10 cellular contexts compared by ENCODE assay signal in the genomic region with DNA sequence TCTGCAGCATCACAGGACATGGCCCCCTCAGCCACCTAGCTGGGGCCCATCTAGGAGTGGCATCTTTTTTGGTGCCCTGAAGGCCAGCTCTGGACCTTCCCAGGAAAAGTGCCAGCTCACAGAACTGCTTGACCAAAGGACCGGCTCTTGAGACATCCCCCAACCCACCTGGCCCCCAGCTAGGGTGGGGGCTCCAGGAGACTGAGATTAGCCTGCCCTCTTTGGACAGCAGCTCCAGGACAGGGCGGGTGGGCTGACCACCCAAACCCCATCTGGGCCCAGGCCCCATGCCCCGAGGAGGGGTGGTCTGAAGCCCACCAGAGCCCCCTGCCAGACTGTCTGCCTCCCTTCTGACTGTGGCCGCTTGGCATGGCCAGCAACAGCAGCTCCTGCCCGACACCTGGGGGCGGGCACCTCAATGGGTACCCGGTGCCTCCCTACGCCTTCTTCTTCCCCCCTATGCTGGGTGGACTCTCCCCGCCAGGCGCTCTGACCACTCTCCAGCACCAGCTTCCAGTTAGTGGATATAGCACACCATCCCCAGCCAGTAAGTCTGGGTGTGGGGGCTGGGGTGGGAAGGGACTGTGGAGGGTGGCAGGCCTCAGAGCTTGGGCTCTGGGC. TPM values are rescaled to one million over a fixed set of nuclear protein-coding genes. Genes with fewer than 3 reads are reported as not detected.
DNase-seq lines count a peak whose midpoint lies in the region; ATAC-seq and TF ChIP-seq lines count a peak whose summit lies in the region.
"Had no signal": no experiment of that assay in that cellular context is flagged by ENCODE, and none has a peak within 500 bp of the region (broad histone marks: within the 10 kb centered on the region; RNA-seq: fewer than 3 reads in every experiment).

No MANE protein-coding gene starts in this region.

- H3K27ac ChIP-seq in breast epithelium: peak overlapping the region; percentile 81 to 95
- H3K27ac ChIP-seq in colonic mucosa: peak overlapping the region; percentile 57
- H3K27ac ChIP-seq in vagina: peak overlapping the region; percentile 81
- H3K27ac ChIP-seq in smooth muscle cell (ENCODE audit: low read depth): no peak overlapping the region

- H3K27ac Mint-ChIP-seq in MCF 10A (ENCODE audit: low read depth, unreplicated experiment): no peak overlapping the region
- peak overlapping the region; percentile 11 to 67 for H3K27ac Mint-ChIP-seq in natural killer cell

- no peak for TF ChIP-seq POLR2A in breast epithelium (IDR thresholded peaks at IDR 0.05)
- TF ChIP-seq POLR2A in vagina (IDR thresholded peaks at IDR 0.05): no peak

- H3K9ac ChIP-seq in colonic mucosa (ENCODE audit: low read depth in 2 of 2, low read length in 2 of 2) (no peak overlapping the region), smooth muscle cell (ENCODE audit: low read depth) (no peak overlapping the region)

- H3K4me1 Mint-ChIP-seq in MCF 10A (ENCODE audit: insufficient read depth, unreplicated experiment) (peaks cover 53% of the 10 kb centered on the region), natural killer cell (peaks cover 57 to 68% of the 10 kb centered on the region in 2 donors)

- no peak for DNase-seq in breast epithelium (ENCODE audit: low spot score in 2 of 2)
- DNase-seq in MCF 10A (ENCODE audit: unreplicated experiment): no peak
- DNase-seq in colonic mucosa: no peak
- DNase-seq in natural killer cell: no peak
- no peak for DNase-seq in vagina (ENCODE audit: extremely low spot score in 2 of 2)
- DNase-seq in activated CD4-positive, CD25-positive, alpha-beta regulatory T cell (lab: John Stamatoyannopoulos, UW): no peak
- DNase-seq in kidney glomerular epithelial cell (lab: John Stamatoyannopoulos, UW): no peak
- no peak for DNase-seq in smooth muscle cell (lab: John Stamatoyannopoulos, UW; ENCODE audit: unreplicated experiment)

- intact Hi-C loops in breast epithelium (cut with DNase I; ENCODE audit: low total_unique reads) (no loop called here), MCF 10A (cut with micrococcal nuclease) (no loop called here), colonic mucosa (cut with DNase I) (no loop called here), natural killer cell (cut with micrococcal nuclease) (no loop called here), vagina (cut with DNase I) (no loop called here)

- H3K4me3 ChIP-seq in breast epithelium (peak overlapping the region in 1 of 3 donors; percentile 56), colonic mucosa (no peak overlapping the region), vagina (no peak overlapping the region), smooth muscle cell (no peak overlapping the region)

- no peaks in the 10 kb centered on the region for H3F3A ChIP-seq in smooth muscle cell (ENCODE audit: low read depth)

- H3K27me3 Mint-ChIP-seq in MCF 10A (ENCODE audit: insufficient read depth, unreplicated experiment) (no peaks in the 10 kb centered on the region), natural killer cell (ENCODE audit: low read depth in 2 of 2) (no peaks in the 10 kb centered on the region)

- H3K9me3 Mint-ChIP-seq in MCF 10A (ENCODE audit: unreplicated experiment): no peaks in the 10 kb centered on the region
- H3K9me3 Mint-ChIP-seq in natural killer cell: no peaks in the 10 kb centered on the region

- H3K4me1 ChIP-seq in breast epithelium (peaks cover 68 to 87% of the 10 kb centered on the region in 2 donors), colonic mucosa (peaks cover 51% of the 10 kb centered on the region), vagina (peaks cover 100% of the 10 kb centered on the region), smooth muscle cell (ENCODE audit: low read depth) (peaks cover 9% of the 10 kb centered on the region)

- H3K27me3 ChIP-seq in breast epithelium (no peaks in the 10 kb centered on the region), colonic mucosa (no peaks in the 10 kb centered on the region), vagina (no peaks in the 10 kb centered on the region), smooth muscle cell (ENCODE audit: low read depth) (no peaks in the 10 kb centered on the region)

- no peak overlapping the region for H3K4me3 Mint-ChIP-seq in MCF 10A (ENCODE audit: unreplicated experiment)
- peak overlapping the region; percentile 37 for H3K4me3 Mint-ChIP-seq in natural killer cell

- no TSS peak for BruUV-seq in MCF 10A (replicated peaks; lab: Mats Ljungman, UMichigan)

- peaks cover 54% of the 10 kb centered on the region for H3K79me2 ChIP-seq in smooth muscle cell (ENCODE audit: low read depth)

- CTCF ChIA-PET in MCF 10A (lab: Yijun Ruan, JAX): interaction anchor here (0.7 to 1.7 kb wide), 5 partner anchors 12 to 50 kb away, joined by 3 to 5 read pairs (median 4); no protein-coding TSS in a partner anchor

- H3K36me3 ChIP-seq in breast epithelium (no peaks in the 10 kb centered on the region), colonic mucosa (no peaks in the 10 kb centered on the region), vagina (no peaks in the 10 kb centered on the region), smooth muscle cell (ENCODE audit: low read depth) (no peaks in the 10 kb centered on the region)

- no peaks in the 10 kb centered on the region for H3K9me3 ChIP-seq in breast epithelium
- H3K9me3 ChIP-seq in colonic mucosa: no peaks in the 10 kb centered on the region
- H3K9me3 ChIP-seq in vagina: no peaks in the 10 kb centered on the region
- no peaks in the 10 kb centered on the region for H3K9me3 ChIP-seq in smooth muscle cell (replicated peaks; ENCODE audit: low read depth)

- peaks cover 93% of the 10 kb centered on the region for H4K20me1 ChIP-seq in smooth muscle cell (ENCODE audit: low read depth)

- POLR2A ChIA-PET in MCF 10A (lab: Yijun Ruan, JAX): interaction anchor here (0.6 to 1.5 kb wide), 8 partner anchors 8 to 86 kb away, joined by 3 to 5 read pairs (median 3); partner anchors contain the start of gene CDC6

- WGBS in smooth muscle cell (ENCODE audit: low lambda C conversion rate): 96% methylated on average over 10 of the region's 10 CpGs

- no peak for ATAC-seq in natural killer cell

- no peak overlapping the region for H3K4me2 ChIP-seq in smooth muscle cell

- H3K36me3 Mint-ChIP-seq in MCF 10A (ENCODE audit: insufficient read depth, unreplicated experiment) (peaks cover 8% of the 10 kb centered on the region), natural killer cell (no peaks in the 10 kb centered on the region)

- H2AFZ ChIP-seq in smooth muscle cell (ENCODE audit: low read depth): no peak overlapping the region

- TF ChIP-seq CTCF in breast epithelium (IDR thresholded peaks at IDR 0.05): no peak
- TF ChIP-seq CTCF in MCF 10A (IDR thresholded peaks at IDR 0.05; ENCODE audit: unreplicated experiment): no peak
- TF ChIP-seq CTCF in colonic mucosa (IDR thresholded peaks at IDR 0.05): no peak
- TF ChIP-seq CTCF in natural killer cell (IDR thresholded peaks at IDR 0.05): no peak
- TF ChIP-seq CTCF in vagina (IDR thresholded peaks at IDR 0.05): no peak
- TF ChIP-seq CTCF in smooth muscle cell (IDR thresholded peaks at IDR 0.05; ENCODE audit: borderline replicate concordance, insufficient read depth, poor library complexity, severe bottlenecking): no peak

RNA-seq across cellular contexts. Expression of gene RARA, which starts 22.0 kb away (rescaled TPM):
- total RNA-seq in breast epithelium (10 to 100 TPM; 14.2 to 31.2 (median 25.2) TPM), MCF 10A (2022) (12.2 and 12.6 TPM in 2 replicates), colonic mucosa (10 to 100 TPM; 25.6 to 46.7 TPM), natural killer cell (10 to 100 TPM; 75.9 to 94.6 (median 79.1) TPM), vagina (58.9 TPM), smooth muscle cell (13.6 and 22.5 TPM in 2 replicates)
- 21.6 and 22.1 TPM in 2 replicates for polyA plus RNA-seq in smooth muscle cell

RNA-seq across cellular contexts. Expression of gene GJD3, which starts 33.6 kb away (rescaled TPM):
- total RNA-seq in breast epithelium (not detected), MCF 10A (2022) (not detected in 2 replicates), colonic mucosa (under 1 TPM; 0.40 to 0.85 TPM), natural killer cell (not detected), vagina (12.0 TPM), smooth muscle cell (not detected in 2 replicates)
- polyA plus RNA-seq in smooth muscle cell: 0.27 and 0.30 TPM in 2 replicates
- total RNA-seq: kidney epithelial cell, SK-MEL-5 had no signal

RNA-seq across cellular contexts. Expression of gene CDC6, which starts 43.3 kb away (rescaled TPM):
- total RNA-seq in breast epithelium (under 1 TPM; 0.29 to 0.98 (median 0.80) TPM), MCF 10A (2022) (70.0 and 96.8 TPM in 2 replicates), colonic mucosa (10 to 100 TPM in 1 of 2 donors, 1 to 10 TPM in 1; 8.5 to 40.8 TPM), natural killer cell (1 to 10 TPM; 3.4 to 4.9 (median 3.8) TPM), vagina (3.7 TPM), smooth muscle cell (10.4 and 15.1 TPM in 2 replicates)
- 5.2 and 5.5 TPM in 2 replicates for polyA plus RNA-seq in smooth muscle cell
